Comparison of ENCODE assay signal across 8 cellular contexts in genomic region chr15:64536244-64536836, GRCh38.
DNase-seq lines count a peak whose midpoint lies in the region; ATAC-seq and TF ChIP-seq lines count a peak whose summit lies in the region.

No MANE protein-coding gene starts in this region.

- H3K9me3 ChIP-seq in Panc1 (ENCODE audit: control insufficient read depth, insufficient read depth, low read depth, low read length) (no peaks in the 10 kb centered on the region), uterus (no peaks in the 10 kb centered on the region)

- H3K27me3 Mint-ChIP-seq in chondrocyte (ENCODE audit: low read depth), result no peaks in the 10 kb centered on the region
- no peaks in the 10 kb centered on the region for H3K27me3 Mint-ChIP-seq in nephron progenitor cell (ENCODE audit: low read depth, poor library complexity)

- H3K27ac Mint-ChIP-seq in chondrocyte (ENCODE audit: unreplicated experiment) (peak overlapping the region; percentile 90), nephron progenitor cell (no peak overlapping the region)

- H3K9me3 Mint-ChIP-seq in chondrocyte (ENCODE audit: low read depth) (no peaks in the 10 kb centered on the region), nephron progenitor cell (peaks cover 6% of the 10 kb centered on the region)

- H3K27ac ChIP-seq in Panc1 (ENCODE audit: low read length) (0 out of 2 replicates have a peak overlapping the region, but pooled peaks have one; percentile 6), uterus (no peak overlapping the region)

- POLR2A ChIA-PET in Panc1 (lab: Charles Lee), result interaction anchor here (0.6 to 0.7 kb wide), 2 partner anchors 32 to 258 kb away, joined by 4 to 14 read pairs; no protein-coding TSS in a partner anchor

- no TSS peak for BruUV-seq in Panc1 (replicated peaks; lab: Mats Ljungman, UMichigan)

- H3K4me1 ChIP-seq in Panc1 (ENCODE audit: control insufficient read depth, insufficient read depth, low read length), result peaks cover 15% of the 10 kb centered on the region
- H3K4me1 ChIP-seq in uterus, result no peaks in the 10 kb centered on the region

- CTCF ChIA-PET in Panc1 (lab: Charles Lee), result no interaction called here

- intact Hi-C loops in Panc1 (cut with micrococcal nuclease; ENCODE audit: unreplicated experiment) (loop anchor here (10.0 kb wide), 1 partner anchor 62 kb away; no protein-coding TSS in a partner anchor), uterus (cut with DNase I; ENCODE audit: low total_unique reads) (no loop called here)

- H3K4me3 ChIP-seq in Panc1 (ENCODE audit: low read depth in 2 of 2, low read length in 2 of 2), result no peak overlapping the region
- no peak overlapping the region for H3K4me3 ChIP-seq in uterus

- ATAC-seq in Panc1, result peak; percentile 90

- H3K4me1 Mint-ChIP-seq in chondrocyte (ENCODE audit: low read depth), result peaks cover 16% of the 10 kb centered on the region
- peaks cover 27% of the 10 kb centered on the region for H3K4me1 Mint-ChIP-seq in nephron progenitor cell

- H3K27me3 ChIP-seq in Panc1 (ENCODE audit: control insufficient read depth, insufficient read depth, low read length) (no peaks in the 10 kb centered on the region), uterus (no peaks in the 10 kb centered on the region)

- TF ChIP-seq CTCF in Panc1 (IDR thresholded peaks at IDR 0.05) (no peak), chondrocyte (IDR thresholded peaks at IDR 0.05) (no peak), nephron progenitor cell (IDR thresholded peaks at IDR 0.05) (no peak), uterus (IDR thresholded peaks at IDR 0.05) (no peak)

- DNase-seq in Daoy (ENCODE audit: low read depth) (peak; percentile 81), Panc1 (ENCODE audit: low read depth, low spot score) (peak; percentile 64), chondrocyte (ENCODE audit: low spot score) (no peak), non-pigmented ciliary epithelial cell (ENCODE audit: low read depth) (peak; percentile 67), nephron progenitor cell (no peak), uterus (no peak), NCI-H2081 (lab: John Stamatoyannopoulos, UW) (no peak)
- DNase-seq in activated CD4-positive, CD25-positive, alpha-beta regulatory T cell treated with anti-CD3 and anti-CD28 coated beads, Interleukin-2, amount 50 U/mL, for 72 hours, result no peak

- H3K4me3 Mint-ChIP-seq in chondrocyte (ENCODE audit: unreplicated experiment), result no peak overlapping the region
- H3K4me3 Mint-ChIP-seq in nephron progenitor cell, result no peak overlapping the region

- TF ChIP-seq POLR2A in uterus (IDR thresholded peaks at IDR 0.05), result no peak

- in situ Hi-C loops in Panc1 (cut with HindIII; ENCODE audit: low pct_unique_long_range_greater_than_20kb, low sequenced_read_pairs), result no loop called here

- H3K36me3 ChIP-seq in Panc1 (ENCODE audit: control insufficient read depth, insufficient read depth, low read length) (no peaks in the 10 kb centered on the region), uterus (no peaks in the 10 kb centered on the region)

- H3K36me3 Mint-ChIP-seq in chondrocyte (ENCODE audit: low read depth), result no peaks in the 10 kb centered on the region
- peaks cover 28% of the 10 kb centered on the region for H3K36me3 Mint-ChIP-seq in nephron progenitor cell (ENCODE audit: low read depth)

Comparison
In these comparisons a context has a peak if more than half of its experiments do, and no peak if none do; other contexts are left out.
1. DNase-seq: peak in Daoy (single experiment), Panc1 (single experiment) and non-pigmented ciliary epithelial cell (single experiment); none in chondrocyte (single experiment), nephron progenitor cell (single experiment), activated CD4-positive, CD25-positive, alpha-beta regulatory T cell treated with anti-CD3 and anti-CD28 coated beads, Interleukin-2, amount 50 U/mL, for 72 hours (single experiment), uterus (0 of 2) and NCI-H2081 (0 of 2).